In genomic region chr9:122091682-122092592, GRCh38 we compare ENCODE assay signal across 8 cellular contexts. TPM values are rescaled to one million over a fixed set of nuclear protein-coding genes. Genes with fewer than 3 reads are reported as not detected.
A peak's percentile ranks its signal among the peaks of the same experiment; 100 is the strongest.
DNase-seq lines count a peak whose midpoint lies in the region; ATAC-seq and TF ChIP-seq lines count a peak whose summit lies in the region.

No MANE protein-coding gene starts in this region.

- H3K9me2 ChIP-seq in PC-3 (replicated peaks; ENCODE audit: low read length), result no peaks in the 10 kb centered on the region

- CTCF ChIA-PET in PC-3 (lab: Charles Lee) (no interaction called here), GM10248 (lab: Yijun Ruan, JAX) (interaction anchor here (0.6 to 4.9 kb wide), 7 partner anchors 6 to 719 kb away, joined by 3 to 38 read pairs (median 4); no protein-coding TSS in a partner anchor)

- no peak for DNase-seq in PC-3
- DNase-seq in erythroblast (lab: John Stamatoyannopoulos, UW), result peak; percentile 42 to 54
- no peak for DNase-seq in psoas muscle
- no peak for DNase-seq in GM10248 (ENCODE audit: extremely low spot score)
- no peak for DNase-seq in hippocampal formation (lab: John Stamatoyannopoulos, UW)
- DNase-seq in posterior cingulate gyrus, result no peak
- no peak for DNase-seq in OCI-M1 (lab: John Stamatoyannopoulos, UW)

- peak overlapping the region; percentile 74 for H3K9ac ChIP-seq in PC-3 (ENCODE audit: low read length)

- POLR2A ChIA-PET in PC-3 (lab: Charles Lee; ENCODE audit: unreplicated experiment) (no interaction called here), GM10248 (lab: Yijun Ruan, JAX) (interaction anchor here (0.6 kb wide), 1 partner anchor 77 kb away, joined by 3 read pairs; no protein-coding TSS in a partner anchor)

- no peaks in the 10 kb centered on the region for H3F3A ChIP-seq in PC-3 (ENCODE audit: low read length, unreplicated experiment)

- no peaks in the 10 kb centered on the region for H3K36me3 ChIP-seq in PC-3 (ENCODE audit: low read depth, low read length)
- H3K36me3 ChIP-seq in psoas muscle (ENCODE audit: insufficient read depth in 1 of 2, low read depth in 1 of 2), result peaks cover 0 to 9% of the 10 kb centered on the region in 2 donors

- no peaks in the 10 kb centered on the region for H4K20me1 ChIP-seq in PC-3 (ENCODE audit: low read length)

- peaks cover 20% of the 10 kb centered on the region for H3K4me1 ChIP-seq in PC-3 (ENCODE audit: insufficient read depth, low read length)
- peaks cover 49% of the 10 kb centered on the region for H3K4me1 ChIP-seq in psoas muscle

- TF ChIP-seq CTCF in PC-3 (conservative IDR thresholded peaks at IDR 0.05; ENCODE audit: low read depth, low read length) (no peak), psoas muscle (IDR thresholded peaks at IDR 0.05) (no peak), GM10248 (IDR thresholded peaks at IDR 0.05; ENCODE audit: control extremely low read depth, extremely low read depth, low read depth, missing control alignments) (no peak)

- no peaks in the 10 kb centered on the region for H3K9me3 ChIP-seq in PC-3 (ENCODE audit: low read length)
- no peaks in the 10 kb centered on the region for H3K9me3 ChIP-seq in psoas muscle

- TF ChIP-seq POLR2A in erythroblast (IDR thresholded peaks at IDR 0.05; ENCODE audit: low read length), result no peak

- H3K27ac ChIP-seq in PC-3 (ENCODE audit: low read length) (no peak overlapping the region), psoas muscle (peak overlapping the region; percentile 94)

- H3K4me2 ChIP-seq in PC-3 (ENCODE audit: low read length), result peak overlapping the region; percentile 94

- WGBS in psoas muscle, 3 donors, result 21 to 42% (median 24%) methylated on average over 8 to 11 of the region's 11 CpGs

- H3K4me3 ChIP-seq in GM08714 (ENCODE audit: low read length) (peak overlapping the region; percentile 76), PC-3 (ENCODE audit: low read length) (peak overlapping the region; percentile 83), psoas muscle (peak overlapping the region; percentile 96)

- ATAC-seq in PC-3, result no peak
- peak; percentile 7 to 60 (median 48) for ATAC-seq in psoas muscle

- H3K27me3 ChIP-seq in PC-3 (ENCODE audit: low read length), result peaks cover 12% of the 10 kb centered on the region; the same call in 1 of the 2 replicates
- no peaks in the 10 kb centered on the region for H3K27me3 ChIP-seq in psoas muscle (ENCODE audit: insufficient read depth in 3 of 3, low read length in 2 of 3)

- intact Hi-C loops in PC-3 (cut with micrococcal nuclease), result no loop called here
- intact Hi-C loops in psoas muscle (cut with DNase I), result loop anchor here in 1 of 2 donors (10.0 kb wide), 1 partner anchor 363 kb away; no protein-coding TSS in a partner anchor
- intact Hi-C loops in posterior cingulate gyrus (cut with DNase I), result loop anchor here (10.0 kb wide), 2 partner anchors 723 to 813 kb away; partner anchors contain the start of gene RC3H2

- H3K79me2 ChIP-seq in PC-3 (ENCODE audit: low read length), result peaks cover 28% of the 10 kb centered on the region

- H2AFZ ChIP-seq in PC-3 (ENCODE audit: low read length), result peak overlapping the region; percentile 94; the same call in 1 of the 2 replicates

- BruUV-seq in PC-3 (replicated peaks; lab: Mats Ljungman, UMichigan), result TSS peak; percentile 34

RNA-seq across cellular contexts. Expression of gene TTLL11, which starts 1.2 kb away (rescaled TPM):
- total RNA-seq in PC-3 (2014; rRNA removed) (7.0 and 8.9 TPM in 2 replicates), psoas muscle (10 to 100 TPM; 16.4 to 56.4 (median 48.4) TPM)
- 10 to 100 TPM; 15.1 to 19.3 (median 16.5) TPM for polyA plus RNA-seq in psoas muscle

Comparison
In these comparisons a context has a peak if more than half of its experiments do, and no peak if none do; other contexts are left out.
1. DNase-seq: peak in erythroblast (2 of 2); none in PC-3 (single experiment), psoas muscle (0 of 2), GM10248 (single experiment), hippocampal formation (0 of 2), posterior cingulate gyrus (0 of 10) and OCI-M1 (single experiment).
2. Peak in every context shown above with its lines, with median percentiles within 50 percentile points of each other: H3K4me3 ChIP-seq.